ENCODE assay signal across 1 cellular context in genomic region chr17:28274591-28275265, GRCh38.
TF ChIP-seq lines count a peak whose summit lies in the region.

No MANE protein-coding gene starts in this region.

TF ChIP-seq in GM12878, 131 proteins besides CTCF, POLR2A, EP300 and RAD21 (continued from another document):
- TF ChIP-seq KDM1A (IDR thresholded peaks at IDR 0.05; ENCODE audit: borderline replicate concordance) (no peak), RUNX3 (IDR thresholded peaks at IDR 0.05; ENCODE audit: low read length) (peak; percentile 22; the same call in 1 of the 2 replicates), KAT2A (conservative IDR thresholded peaks at IDR 0.05; ENCODE audit: control insufficient read depth, low read depth, low read length) (no peak)
